4 cellular contexts compared by ENCODE assay signal in genomic region chr2:161471631-161472030, GRCh38. TPM values are rescaled to one million over a fixed set of nuclear protein-coding genes. Genes with fewer than 3 reads are reported as not detected.
"Had no signal": no experiment of that assay in that cellular context is flagged by ENCODE, and none has a peak within 500 bp of the region (broad histone marks: within the 10 kb centered on the region; RNA-seq: fewer than 3 reads in every experiment).

No MANE protein-coding gene starts in this region.

- DNase-seq: GDM1, GF-D8 had no signal

- H3K4me3 ChIP-seq: GM12878 had no signal

RNA-seq across cellular contexts. Expression of gene TBR1, which starts 55.5 kb away (rescaled TPM):
- total RNA-seq: G401, GM12878 had no signal
